Comparison of ENCODE assay signal across 17 cellular contexts in genomic region chr2:239878686-239879085, GRCh38.
A peak's percentile ranks its signal among the peaks of the same experiment; 100 is the strongest.
DNase-seq lines count a peak whose midpoint lies in the region; ATAC-seq and TF ChIP-seq lines count a peak whose summit lies in the region.
"Had no signal": no experiment of that assay in that cellular context is flagged by ENCODE, and none has a peak within 500 bp of the region (broad histone marks: within the 10 kb centered on the region; RNA-seq: fewer than 3 reads in every experiment).

No MANE protein-coding gene starts in this region.

- CTCF ChIA-PET in OCI-LY7 (lab: Charles Lee; ENCODE audit: unreplicated experiment): interaction anchor here (0.5 kb wide), 1 partner anchor 99 kb away, joined by 5 read pairs; no protein-coding TSS in a partner anchor

- H3K9me2 ChIP-seq in OCI-LY7 (ENCODE audit: insufficient read depth, low read length): no peaks in the 10 kb centered on the region

- H3K4me1 ChIP-seq in CD4-positive, CD25-positive, alpha-beta regulatory T cell (ENCODE audit: control insufficient read depth, insufficient read depth, low read length, poor library complexity, severe bottlenecking): peaks cover 6% of the 10 kb centered on the region
- H3K4me1 ChIP-seq in OCI-LY7 (ENCODE audit: insufficient read depth, low read length, poor library complexity, severe bottlenecking): peaks cover 10% of the 10 kb centered on the region
- peaks cover 8% of the 10 kb centered on the region for H3K4me1 ChIP-seq in testis

- H3K4me2 ChIP-seq in OCI-LY7 (ENCODE audit: low read length): peak overlapping the region; percentile 36

- no peak for TF ChIP-seq POLR2A in testis (IDR thresholded peaks at IDR 0.05)

- H4K20me1 ChIP-seq in OCI-LY7 (ENCODE audit: insufficient read depth, low read length): no peaks in the 10 kb centered on the region

- H3K36me3 ChIP-seq in CD4-positive, CD25-positive, alpha-beta regulatory T cell (ENCODE audit: control insufficient read depth, insufficient read depth, low read length): no peaks in the 10 kb centered on the region
- no peaks in the 10 kb centered on the region for H3K36me3 ChIP-seq in OCI-LY7 (ENCODE audit: insufficient read depth, low read length)
- H3K36me3 ChIP-seq in testis (ENCODE audit: low read depth, missing control alignments): no peaks in the 10 kb centered on the region

- no peak for ATAC-seq in CD4-positive, CD25-positive, alpha-beta regulatory T cell (ENCODE audit: low read depth in 2 of 2)
- ATAC-seq: PC-3 had no signal

- POLR2A ChIA-PET in OCI-LY7 (lab: Charles Lee): interaction anchor here (1.5 kb wide), 1 partner anchor 31 kb away, joined by 5 read pairs; no protein-coding TSS in a partner anchor

- H3K9me3 ChIP-seq in CD4-positive, CD25-positive, alpha-beta regulatory T cell (ENCODE audit: control insufficient read depth in 2 of 2, low read length in 2 of 2): no peaks in the 10 kb centered on the region
- H3K9me3 ChIP-seq in OCI-LY7 (ENCODE audit: low read length) (no peaks in the 10 kb centered on the region), testis (no peaks in the 10 kb centered on the region)

- peak overlapping the region in 2 of 3 donors; percentile 46 to 85 for H3K27ac Mint-ChIP-seq in CD4-positive, CD25-positive, alpha-beta regulatory T cell
- H3K27ac Mint-ChIP-seq in chondrocyte (ENCODE audit: unreplicated experiment): no peak overlapping the region
- H3K27ac Mint-ChIP-seq: HFFc6 had no signal

- no peaks in the 10 kb centered on the region for H3K27me3 ChIP-seq in CD4-positive, CD25-positive, alpha-beta regulatory T cell (ENCODE audit: control insufficient read depth, insufficient read depth, low read length)
- H3K27me3 ChIP-seq in testis: no peaks in the 10 kb centered on the region

- TF ChIP-seq CTCF in OCI-LY7 (conservative IDR thresholded peaks at IDR 0.05; ENCODE audit: low read length) (no peak), testis (IDR thresholded peaks at IDR 0.05) (no peak), chondrocyte (IDR thresholded peaks at IDR 0.05) (no peak)

- no peaks in the 10 kb centered on the region for H3K36me3 Mint-ChIP-seq in CD4-positive, CD25-positive, alpha-beta regulatory T cell
- no peaks in the 10 kb centered on the region for H3K36me3 Mint-ChIP-seq in chondrocyte (ENCODE audit: low read depth)

- H2AFZ ChIP-seq in OCI-LY7 (ENCODE audit: low read length): peak overlapping the region; percentile 57; the same call in 1 of the 2 replicates

- no peak overlapping the region for H3K4me3 Mint-ChIP-seq in CD4-positive, CD25-positive, alpha-beta regulatory T cell
- no peak overlapping the region for H3K4me3 Mint-ChIP-seq in chondrocyte (ENCODE audit: unreplicated experiment)
- H3K4me3 Mint-ChIP-seq: HFFc6 had no signal

- H3K4me1 Mint-ChIP-seq in CD4-positive, CD25-positive, alpha-beta regulatory T cell: peaks cover 0 to 18% (median 9%) of the 10 kb centered on the region in 4 donors
- H3K4me1 Mint-ChIP-seq in chondrocyte (ENCODE audit: low read depth): peaks cover 17% of the 10 kb centered on the region

- H3K9me3 Mint-ChIP-seq in CD4-positive, CD25-positive, alpha-beta regulatory T cell: peaks cover 0 to 3% (median 0%) of the 10 kb centered on the region in 7 donors
- no peaks in the 10 kb centered on the region for H3K9me3 Mint-ChIP-seq in chondrocyte (ENCODE audit: low read depth)

- no peak for DNase-seq in CD4-positive, CD25-positive, alpha-beta regulatory T cell
- DNase-seq in OCI-LY7 (ENCODE audit: low spot score) (peak; percentile 9), islet precursor cell (peak; percentile 23), testis (peak; percentile 8), cortex of kidney (lab: John Stamatoyannopoulos, UW) (no peak), middle frontal gyrus (ENCODE audit: extremely low spot score, low spot score) (no peak), chondrocyte (ENCODE audit: low spot score) (no peak)
- DNase-seq: DMS79 treated with DMSO at 0.1 percent for 48 hours, HFFc6, NCI-H1105, NCI-H2081, NCI-H2171 treated with DMSO at 0.1 percent for 48 hours, NCI-H748 treated with DMSO at 0.1 percent for 48 hours, PC-3, SIG-M5 had no signal

- H3K27ac ChIP-seq in CD4-positive, CD25-positive, alpha-beta regulatory T cell (ENCODE audit: insufficient read depth, low read length, poor library complexity, severe bottlenecking): no peak overlapping the region
- H3K27ac ChIP-seq in OCI-LY7 (ENCODE audit: low read depth, low read length, poor library complexity, severe bottlenecking): no peak overlapping the region
- H3K27ac ChIP-seq in testis: no peak overlapping the region
- H3K27ac ChIP-seq: C4-2B, RWPE1 had no signal

- 92 to 95% methylated on average over 5 of the region's 5 CpGs for WGBS in testis, 2 donors

- H3K27me3 Mint-ChIP-seq in CD4-positive, CD25-positive, alpha-beta regulatory T cell: peaks cover 13% of the 10 kb centered on the region
- H3K27me3 Mint-ChIP-seq in chondrocyte (ENCODE audit: low read depth): peaks cover 16% of the 10 kb centered on the region

- no peak overlapping the region for H3K4me3 ChIP-seq in CD4-positive, CD25-positive, alpha-beta regulatory T cell (ENCODE audit: low read depth, low read length)
- H3K4me3 ChIP-seq in OCI-LY7 (ENCODE audit: low read depth, low read length, poor library complexity, severe bottlenecking) (no peak overlapping the region), testis (no peak overlapping the region)

- no peaks in the 10 kb centered on the region for H3K79me2 ChIP-seq in OCI-LY7 (ENCODE audit: insufficient read depth, low read depth, low read length)

- intact Hi-C loops in OCI-LY7 (cut with micrococcal nuclease; ENCODE audit: unreplicated experiment) (no loop called here), testis (cut with DNase I; ENCODE audit: low total_unique reads) (no loop called here)

- no TSS peak for BruUV-seq in OCI-LY7 (replicated peaks; lab: Mats Ljungman, UMichigan)

Comparison
In these comparisons a context has a peak if more than half of its experiments do, and no peak if none do; other contexts are left out.
1. DNase-seq: peak in OCI-LY7 (single experiment), islet precursor cell (single experiment) and testis (single experiment); none in CD4-positive, CD25-positive, alpha-beta regulatory T cell (0 of 3), cortex of kidney (single experiment), middle frontal gyrus (single experiment) and chondrocyte (single experiment).